In the genomic region with DNA sequence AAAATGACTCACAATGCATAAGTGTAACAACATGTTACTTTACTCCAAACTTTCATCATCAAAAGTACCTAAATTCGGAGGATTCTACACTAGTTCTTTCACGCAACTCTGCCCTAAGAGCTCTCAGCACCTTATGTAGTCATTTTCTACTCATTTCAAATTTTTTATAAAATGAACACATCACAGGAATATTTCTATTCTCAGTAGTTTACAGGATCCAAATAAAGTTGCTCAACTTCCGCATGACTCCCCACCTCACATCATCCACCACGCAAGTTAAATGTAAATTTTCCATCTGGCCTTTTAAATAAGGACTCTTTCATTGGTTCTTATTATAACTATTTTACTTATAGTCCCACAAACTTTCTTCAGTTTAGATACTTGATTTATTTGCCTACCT, we compare ENCODE assay signal across 19 cellular contexts.
A peak's percentile ranks its signal among the peaks of the same experiment; 100 is the strongest.
DNase-seq lines count a peak whose midpoint lies in the region; ATAC-seq and TF ChIP-seq lines count a peak whose summit lies in the region.
"Had no signal": no experiment of that assay in that cellular context is flagged by ENCODE, and none has a peak within 500 bp of the region (broad histone marks: within the 10 kb centered on the region; RNA-seq: fewer than 3 reads in every experiment).

No MANE protein-coding gene starts in this region.

- no peak overlapping the region for H2AK9ac ChIP-seq in IMR-90 (replicated peaks; ENCODE audit: low read depth, low read length, poor library complexity)

- no peak overlapping the region for H3K56ac ChIP-seq in IMR-90 (ENCODE audit: extremely low read depth, insufficient read depth, low read length)

- no peak overlapping the region for H3K9ac ChIP-seq in IMR-90 (ENCODE audit: low read depth, low read length)
- H3K9ac ChIP-seq in adipocyte (ENCODE audit: low read length): no peak overlapping the region

- no peak overlapping the region for H2BK120ac ChIP-seq in IMR-90 (ENCODE audit: low read depth, low read length)

- no peak overlapping the region for H3K14ac ChIP-seq in IMR-90 (replicated peaks; ENCODE audit: low read depth, low read length)

- no peaks in the 10 kb centered on the region for H3K27me3 ChIP-seq in IMR-90 (ENCODE audit: control insufficient read depth, insufficient read depth, low read length)
- no peaks in the 10 kb centered on the region for H3K27me3 ChIP-seq in adipocyte (replicated peaks; ENCODE audit: control insufficient read depth, insufficient read depth, low read length)
- H3K27me3 ChIP-seq in foreskin keratinocyte: peaks cover 5% of the 10 kb centered on the region
- no peaks in the 10 kb centered on the region for H3K27me3 ChIP-seq in effector memory CD4-positive, alpha-beta T cell (replicated peaks; ENCODE audit: control insufficient read depth, insufficient read depth, low read length, poor library complexity, severe bottlenecking)

- H2BK5ac ChIP-seq in IMR-90 (ENCODE audit: low read depth, low read length, poor library complexity, severe bottlenecking): peak overlapping the region; percentile 52

- no peak overlapping the region for H4K5ac ChIP-seq in IMR-90 (ENCODE audit: low read depth, low read length)

- ATAC-seq in IMR-90 (ENCODE audit: low read depth) (peak; percentile 49), foreskin keratinocyte (no peak), left cardiac atrium (no peak)

- H3K18ac ChIP-seq in IMR-90 (ENCODE audit: low read depth, low read length): no peak overlapping the region; the same call in 1 of the 2 replicates

- no peak overlapping the region for H2AFZ ChIP-seq in IMR-90 (replicated peaks; ENCODE audit: low read length, poor library complexity)

- TF ChIP-seq POLR2A in IMR-90 (IDR thresholded peaks at IDR 0.05; ENCODE audit: low read depth, low read length): no peak

- 50% methylated on average over 1 of the region's 4 CpGs; no CpG with 5 or more reads in 1 of the 2 experiments for WGBS in IMR-90 (ENCODE audit: extremely low coverage in 2 of 2, insufficient read length in 1 of 2), 2 experiments

- dilution Hi-C loops in IMR-90 (cut with HindIII; ENCODE audit: low sequenced_read_pairs, unreplicated experiment): no loop called here

- no peak for TF ChIP-seq RAD21 in IMR-90 (IDR thresholded peaks at IDR 0.05; ENCODE audit: low read length)

- H2BK20ac ChIP-seq in IMR-90 (ENCODE audit: low read depth, low read length): no peak overlapping the region

- CTCF ChIA-PET in IMR-90 (lab: Yijun Ruan, JAX): no interaction called here

- intact Hi-C loops in IMR-90 (cut with micrococcal nuclease): no loop called here
- intact Hi-C loops in left cardiac atrium (cut with DNase I): no loop called here

- no peaks in the 10 kb centered on the region for H3K9me1 ChIP-seq in IMR-90 (ENCODE audit: insufficient read depth, low read length)

- H3K9me3 ChIP-seq in IMR-90 (ENCODE audit: control insufficient read depth, insufficient read depth, low read length): no peaks in the 10 kb centered on the region
- H3K9me3 ChIP-seq in adipocyte (ENCODE audit: control insufficient read depth, low read length): no peaks in the 10 kb centered on the region
- H3K9me3 ChIP-seq in effector memory CD4-positive, alpha-beta T cell (ENCODE audit: control insufficient read depth, low read length): no peaks in the 10 kb centered on the region

- H4K8ac ChIP-seq in IMR-90 (ENCODE audit: low read depth in 2 of 2, low read length in 2 of 2): no peak overlapping the region; a peak in 1 of 4 replicates

- no peak overlapping the region for H4K91ac ChIP-seq in IMR-90 (ENCODE audit: insufficient read depth, low read depth, low read length)

- H3K79me1 ChIP-seq in IMR-90 (ENCODE audit: low read depth in 1 of 2, low read length in 2 of 2): no peaks in the 10 kb centered on the region

- H3K4ac ChIP-seq in IMR-90 (ENCODE audit: low read depth, low read length): no peak overlapping the region

- BruUV-seq in IMR-90 (replicated peaks; lab: Mats Ljungman, UMichigan): no TSS peak

- H3K4me1 ChIP-seq in IMR-90 (ENCODE audit: control insufficient read depth, insufficient read depth, low read length) (0 out of 2 replicates have a peak, but pooled peaks cover 1% of the 10 kb centered on the region), adipocyte (ENCODE audit: control insufficient read depth, insufficient read depth, low read length) (peaks cover 22% of the 10 kb centered on the region), foreskin keratinocyte (no peaks in the 10 kb centered on the region)
- no peaks in the 10 kb centered on the region for H3K4me1 ChIP-seq in effector memory CD4-positive, alpha-beta T cell (ENCODE audit: control insufficient read depth, insufficient read depth, low read length, poor library complexity, severe bottlenecking)

- H3K4me2 ChIP-seq in IMR-90 (ENCODE audit: low read depth, low read length): no peak overlapping the region

- no peaks in the 10 kb centered on the region for H4K20me1 ChIP-seq in IMR-90 (ENCODE audit: insufficient read depth, low read length)

- H3K4me3 ChIP-seq in IMR-90 (ENCODE audit: insufficient read depth, low read depth, low read length) (no peak overlapping the region), adipocyte (ENCODE audit: low read length) (peak overlapping the region; percentile 40)
- H3K4me3 ChIP-seq in effector memory CD4-positive, alpha-beta T cell (ENCODE audit: insufficient read depth, low read depth, low read length, poor library complexity, severe bottlenecking): no peak overlapping the region

- H3K27ac ChIP-seq in 22Rv1: peak overlapping the region; percentile 9; the same call in 1 of the 2 replicates
- H3K27ac ChIP-seq in IMR-90 (ENCODE audit: insufficient read depth, low read length): no peak overlapping the region
- no peak overlapping the region for H3K27ac ChIP-seq in foreskin keratinocyte
- no peak overlapping the region for H3K27ac ChIP-seq in effector memory CD4-positive, alpha-beta T cell (ENCODE audit: insufficient read depth, low read length, poor library complexity, severe bottlenecking)
- H3K27ac ChIP-seq: HL-60 had no signal

- H3K23ac ChIP-seq in IMR-90 (ENCODE audit: low read depth, low read length): no peak overlapping the region

- in situ Hi-C loops in IMR-90 (cut with MboI; ENCODE audit: low sequenced_read_pairs): no loop called here

- H3K36me3 ChIP-seq in IMR-90 (ENCODE audit: control insufficient read depth, insufficient read depth, low read length): no peaks in the 10 kb centered on the region
- H3K36me3 ChIP-seq in adipocyte (ENCODE audit: control insufficient read depth, insufficient read depth, low read length, severe bottlenecking): no peaks in the 10 kb centered on the region
- no peaks in the 10 kb centered on the region for H3K36me3 ChIP-seq in effector memory CD4-positive, alpha-beta T cell (ENCODE audit: control insufficient read depth, insufficient read depth, low read length)

- no peak overlapping the region for H2BK15ac ChIP-seq in IMR-90 (ENCODE audit: low read depth, low read length)

- DNase-seq in IMR-90 (peak; percentile 75), adipocyte (ENCODE audit: low read depth) (no peak), foreskin keratinocyte (peak; percentile 31 to 49), amniotic stem cell (lab: John Stamatoyannopoulos, UW) (no peak), COLO668 (lab: John Stamatoyannopoulos, UW; ENCODE audit: unreplicated experiment) (no peak), left cardiac atrium (no peak)
- no peak for DNase-seq in effector memory CD4-positive, alpha-beta T cell
- DNase-seq: 8988T; ACHN; C1 segment of cervical spinal cord; CD4-positive, alpha-beta T cell; DMS153; DMS79 treated with DMSO at 0.1 percent for 48 hours; EL; GOT3; H9; HFFc6 had no signal

- TF ChIP-seq CTCF in 22Rv1 (IDR thresholded peaks at IDR 0.05) (no peak), IMR-90 (conservative IDR thresholded peaks at IDR 0.05; ENCODE audit: low read depth, low read length) (no peak), foreskin keratinocyte (conservative IDR thresholded peaks at IDR 0.05) (no peak)

- POLR2A ChIA-PET in IMR-90 (lab: Charles Lee; ENCODE audit: unreplicated experiment): no interaction called here

- H2AK5ac ChIP-seq in IMR-90 (ENCODE audit: low read depth, low read length): no peak overlapping the region

TF ChIP-seq in IMR-90, 13 proteins besides CTCF, POLR2A, EP300 and RAD21:
- TF ChIP-seq BHLHE40 (IDR thresholded peaks at IDR 0.05; ENCODE audit: low read depth, low read length) (no peak), CEBPB (IDR thresholded peaks at IDR 0.05; ENCODE audit: low read depth, low read length) (peak; percentile 87)

Comparison
In these comparisons a context has a peak if more than half of its experiments do, and no peak if none do; other contexts are left out.
1. DNase-seq: peak in IMR-90 (single experiment) and foreskin keratinocyte (2 of 2); none in adipocyte (single experiment), amniotic stem cell (single experiment), COLO668 (single experiment), effector memory CD4-positive, alpha-beta T cell (0 of 3) and left cardiac atrium (single experiment).